19 cellular contexts compared by ENCODE assay signal in the genomic region with DNA sequence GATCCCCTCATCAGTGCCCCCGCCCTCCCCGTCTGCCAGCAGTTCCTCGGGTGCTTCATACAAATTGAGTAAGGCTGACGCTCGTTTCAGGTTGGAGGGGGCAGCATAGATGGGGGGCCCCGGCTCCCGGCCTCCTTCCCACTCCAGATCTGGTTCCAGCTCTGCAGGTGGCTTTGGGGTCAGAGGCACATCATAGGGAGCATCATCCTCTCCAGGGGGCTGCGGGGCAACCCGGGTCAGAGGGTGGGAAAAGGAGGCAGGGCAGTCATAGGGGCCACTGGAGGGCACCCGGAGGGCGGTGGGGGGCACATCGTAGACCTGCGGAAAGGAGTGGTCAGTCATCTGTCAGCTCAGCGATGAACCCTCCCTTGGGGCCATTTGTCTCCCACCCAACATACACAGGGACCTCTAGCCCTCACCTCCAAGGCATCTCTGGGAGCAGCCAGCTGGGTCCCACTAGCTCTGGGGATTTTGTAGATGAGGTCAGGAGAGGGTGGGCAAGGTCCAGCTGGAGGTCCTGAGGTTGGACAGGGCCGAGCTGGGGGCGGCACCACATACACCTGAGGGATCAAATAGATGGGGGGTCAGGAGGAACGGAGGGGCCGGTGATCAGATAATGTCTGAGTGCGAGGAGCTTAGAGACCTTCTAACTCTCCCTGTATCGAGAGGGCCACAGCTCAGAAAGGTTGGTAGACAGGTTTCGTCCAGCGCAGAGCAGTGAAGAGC. TPM values are rescaled to one million over a fixed set of nuclear protein-coding genes. Genes with fewer than 3 reads are reported as not detected.
DNase-seq lines count a peak whose midpoint lies in the region; ATAC-seq, FAIRE-seq and TF ChIP-seq lines count a peak whose summit lies in the region.
"Had no signal": no experiment of that assay in that cellular context is flagged by ENCODE, and none has a peak within 500 bp of the region (broad histone marks: within the 10 kb centered on the region; RNA-seq: fewer than 3 reads in every experiment).

No MANE protein-coding gene starts in this region.

- H3K9me2 ChIP-seq in hepatocyte (replicated peaks; ENCODE audit: insufficient read depth), result no peaks in the 10 kb centered on the region

- H3K4me1 Mint-ChIP-seq in activated CD4-positive, alpha-beta T cell treated with anti-CD3 and anti-CD28 coated beads for 36 hours, result peaks cover 10% of the 10 kb centered on the region
- H3K4me1 Mint-ChIP-seq: IgD-negative memory B cell had no signal

- CTCF ChIA-PET in activated CD4-positive, alpha-beta T cell treated with anti-CD3 and anti-CD28 coated beads for 36 hours (lab: Charles Lee), result interaction anchor here (0.7 to 1.4 kb wide), 3 partner anchors 21 to 343 kb away, joined by 4 to 6 read pairs (median 4); no protein-coding TSS in a partner anchor

- H2AFZ ChIP-seq in hepatocyte, result no peak overlapping the region

- peaks cover 38% of the 10 kb centered on the region for H3K79me2 ChIP-seq in hepatocyte

- no peak overlapping the region for H3K27ac Mint-ChIP-seq in activated CD4-positive, alpha-beta T cell treated with anti-CD3 and anti-CD28 coated beads for 36 hours
- H3K27ac Mint-ChIP-seq: IgD-negative memory B cell had no signal

- peaks cover 16% of the 10 kb centered on the region for H3K27me3 Mint-ChIP-seq in activated CD4-positive, alpha-beta T cell treated with anti-CD3 and anti-CD28 coated beads for 36 hours

- no peak for TF ChIP-seq POLR2A in prostate gland (IDR thresholded peaks at IDR 0.05)

- H3K4me2 ChIP-seq in hepatocyte, result no peak overlapping the region

- no peaks in the 10 kb centered on the region for H3K36me3 Mint-ChIP-seq in activated CD4-positive, alpha-beta T cell treated with anti-CD3 and anti-CD28 coated beads for 36 hours (ENCODE audit: low read depth)
- H3K36me3 Mint-ChIP-seq: IgD-negative memory B cell had no signal

- no peak for FAIRE-seq in D721Med (lab: Jason Lieb, UNC)
- FAIRE-seq: GM12892 had no signal

- TF ChIP-seq CTCF in D721Med (IDR thresholded peaks at IDR 0.05; ENCODE audit: insufficient read depth, missing control alignments), result no peak
- TF ChIP-seq CTCF in WERI-Rb-1 (IDR thresholded peaks at IDR 0.05; ENCODE audit: low read depth, low read length), result no peak
- no peak for TF ChIP-seq CTCF in prostate gland (IDR thresholded peaks at IDR 0.05)
- no peak for TF ChIP-seq CTCF in hepatocyte (IDR thresholded peaks at IDR 0.05; ENCODE audit: poor library complexity)

- DNase-seq in D721Med (ENCODE audit: insufficient read length, low spot score) (peak; percentile 8), WERI-Rb-1 (no peak), islet precursor cell (peak; percentile 22), prostate gland (ENCODE audit: low spot score) (no peak), hepatocyte (ENCODE audit: low spot score) (no peak), D341Med (ENCODE audit: low spot score) (no peak)
- no peak for DNase-seq in activated CD4-positive, alpha-beta T cell treated with anti-CD3 and anti-CD28 coated beads for 36 hours
- DNase-seq: AML-193, DMS79, MV-4-11, NCI-H1417 treated with DMSO at 0.1 percent for 48 hours, NCI-H2081 treated with DMSO at 0.1 percent for 48 hours, NCI-H524 treated with DMSO at 0.1 percent for 48 hours, OCI-M1 had no signal

- intact Hi-C loops in prostate gland (cut with DNase I), result no loop called here
- intact Hi-C loops in activated CD4-positive, alpha-beta T cell treated with anti-CD3 and anti-CD28 coated beads for 36 hours (cut with DNase I, micrococcal nuclease), result no loop called here

- H3K4me3 Mint-ChIP-seq in activated CD4-positive, alpha-beta T cell treated with anti-CD3 and anti-CD28 coated beads for 36 hours, result no peak overlapping the region
- H3K4me3 Mint-ChIP-seq: IgD-negative memory B cell had no signal

- H3K9me3 ChIP-seq in WERI-Rb-1 (ENCODE audit: severe bottlenecking) (no peaks in the 10 kb centered on the region), prostate gland (no peaks in the 10 kb centered on the region), hepatocyte (ENCODE audit: low read depth) (no peaks in the 10 kb centered on the region)

- peaks cover 68% of the 10 kb centered on the region for H3K36me3 ChIP-seq in WERI-Rb-1
- H3K36me3 ChIP-seq in prostate gland, result peaks cover 0 to 5% of the 10 kb centered on the region in 2 donors
- H3K36me3 ChIP-seq in hepatocyte (replicated peaks; ENCODE audit: insufficient read depth, low read depth), result no peaks in the 10 kb centered on the region

- ATAC-seq in activated CD4-positive, alpha-beta T cell treated with anti-CD3 and anti-CD28 coated beads for 36 hours, result no peak
- ATAC-seq in GM21447 (IDR thresholded peaks at IDR 0.05; ENCODE audit: unreplicated experiment), result no peak

- H4K20me1 ChIP-seq in hepatocyte (ENCODE audit: insufficient read depth, poor library complexity, severe bottlenecking), result peaks cover 14% of the 10 kb centered on the region

- H3K4me1 ChIP-seq in prostate gland (replicated peaks), result peaks cover 10% of the 10 kb centered on the region
- H3K4me1 ChIP-seq in hepatocyte (ENCODE audit: insufficient read depth), result peaks cover 7% of the 10 kb centered on the region

- H3K9me3 Mint-ChIP-seq in activated CD4-positive, alpha-beta T cell treated with anti-CD3 and anti-CD28 coated beads for 36 hours (ENCODE audit: low read depth), result no peaks in the 10 kb centered on the region
- H3K9me3 Mint-ChIP-seq: IgD-negative memory B cell had no signal

- 82% methylated on average over 22 of the region's 22 CpGs for WGBS in prostate gland
- 91% methylated on average over 19 of the region's 22 CpGs for WGBS in hepatocyte (ENCODE audit: low lambda C conversion rate, missing lambda C conversion rate)

- H3K27me3 ChIP-seq in WERI-Rb-1 (ENCODE audit: insufficient read depth, low read depth, severe bottlenecking) (no peaks in the 10 kb centered on the region), prostate gland (replicated peaks; ENCODE audit: insufficient read depth) (no peaks in the 10 kb centered on the region), hepatocyte (no peaks in the 10 kb centered on the region)

- POLR2A ChIA-PET in activated CD4-positive, alpha-beta T cell treated with anti-CD3 and anti-CD28 coated beads for 36 hours (lab: Charles Lee), result no interaction called here

- H3K27ac ChIP-seq in WERI-Rb-1 (0 out of 2 replicates have a peak overlapping the region, but pooled peaks have one; percentile 10), prostate gland (peak overlapping the region; percentile 2 to 50), hepatocyte (no peak overlapping the region)

- H3K4me3 ChIP-seq in WERI-Rb-1 (ENCODE audit: low read depth, low read length) (no peak overlapping the region), prostate gland (no peak overlapping the region), hepatocyte (no peak overlapping the region)

RNA-seq across cellular contexts. Expression of gene EFS, which starts 5.1 kb away (rescaled TPM):
- total RNA-seq in prostate gland (10 to 100 TPM; 26.5 to 53.2 TPM), hepatocyte (9.7 and 10.2 TPM in 2 replicates)
- polyA plus RNA-seq in hepatocyte, result 21.5 and 21.9 TPM in 2 replicates
- total RNA-seq in activated CD4-positive, alpha-beta T cell treated with anti-CD3 and anti-CD28 coated beads for 36 hours, result not detected
- total RNA-seq: G401, HT-29 had no signal
- polyA plus RNA-seq: IgD-negative memory B cell had no signal

RNA-seq across cellular contexts. Expression of gene SLC22A17, which starts 7.2 kb away (rescaled TPM):
- total RNA-seq in prostate gland, result 100 to 1,000 TPM; 207 to 351 TPM
- total RNA-seq in hepatocyte, result 31.9 and 44.4 TPM in 2 replicates
- 62.9 and 79.2 TPM in 2 replicates for polyA plus RNA-seq in hepatocyte
- 1 to 10 TPM; 4.7 to 5.3 TPM for total RNA-seq in activated CD4-positive, alpha-beta T cell treated with anti-CD3 and anti-CD28 coated beads for 36 hours
- total RNA-seq: HT-29 had no signal

RNA-seq across cellular contexts. Expression of gene IL25, which starts 12.7 kb away (rescaled TPM):
- not detected for total RNA-seq in prostate gland
- not detected in 2 replicates for total RNA-seq in hepatocyte
- not detected in 2 replicates for polyA plus RNA-seq in hepatocyte
- not detected for total RNA-seq in activated CD4-positive, alpha-beta T cell treated with anti-CD3 and anti-CD28 coated beads for 36 hours
- total RNA-seq: G401, HT-29 had no signal
- polyA plus RNA-seq: IgD-negative memory B cell had no signal

RNA-seq across cellular contexts. Expression of gene CMTM5, which starts 17.0 kb away (rescaled TPM):
- total RNA-seq in prostate gland (1 to 10 TPM in 1 of 2 donors, not detected in 1; 1.5 TPM), hepatocyte (not detected in 2 replicates)
- 0.23 and 0.28 TPM in 2 replicates for polyA plus RNA-seq in hepatocyte
- not detected for total RNA-seq in activated CD4-positive, alpha-beta T cell treated with anti-CD3 and anti-CD28 coated beads for 36 hours
- total RNA-seq: G401, HT-29 had no signal

RNA-seq across cellular contexts. Expression of gene PABPN1, which starts 38.6 kb away (rescaled TPM):
- 100 to 1,000 TPM in 1 of 2 donors, 10 to 100 TPM in 1; 62.7 to 113 TPM for total RNA-seq in prostate gland
- total RNA-seq in hepatocyte, result 94.1 and 116 TPM in 2 replicates
- polyA plus RNA-seq in hepatocyte, result 213 and 245 TPM in 2 replicates
- total RNA-seq in activated CD4-positive, alpha-beta T cell treated with anti-CD3 and anti-CD28 coated beads for 36 hours, result 100 to 1,000 TPM; 237 to 338 TPM

Comparison
In these comparisons a context has a peak if more than half of its experiments do, and no peak if none do; other contexts are left out.
1. DNase-seq: peak in D721Med (single experiment) and islet precursor cell (single experiment); none in WERI-Rb-1 (single experiment), prostate gland (single experiment), hepatocyte (single experiment), D341Med (single experiment) and activated CD4-positive, alpha-beta T cell treated with anti-CD3 and anti-CD28 coated beads for 36 hours (single experiment).
2. RNA of gene EFS, which starts 5.1 kb away (total RNA-seq): 26.5 to 53.2 TPM in prostate gland and 9.7 to 10.2 TPM in hepatocyte; not detected in activated CD4-positive, alpha-beta T cell treated with anti-CD3 and anti-CD28 coated beads for 36 hours; every median in the first group is over 10 times any median in the second.